17 cellular contexts compared by ENCODE assay signal in genomic region chr6:166194885-166195860, GRCh38. TPM values are rescaled to one million over a fixed set of nuclear protein-coding genes. Genes with fewer than 3 reads are reported as not detected.
A peak's percentile ranks its signal among the peaks of the same experiment; 100 is the strongest.
DNase-seq lines count a peak whose midpoint lies in the region; ATAC-seq, FAIRE-seq and TF ChIP-seq lines count a peak whose summit lies in the region.
"Had no signal": no experiment of that assay in that cellular context is flagged by ENCODE, and none has a peak within 500 bp of the region (broad histone marks: within the 10 kb centered on the region; RNA-seq: fewer than 3 reads in every experiment).

No MANE protein-coding gene starts in this region.

- ATAC-seq in pancreas (peak; percentile 50 to 85 (median 76)), HG03108 (IDR thresholded peaks at IDR 0.05; ENCODE audit: unreplicated experiment) (no peak)

- H3K4me1 ChIP-seq in hepatocyte (ENCODE audit: insufficient read depth) = peaks cover 4% of the 10 kb centered on the region
- H3K4me1 ChIP-seq in pancreas = peaks cover 0 to 3% (median 0%) of the 10 kb centered on the region in 3 donors
- peaks cover 0 to 15% (median 10%) of the 10 kb centered on the region in 4 donors for H3K4me1 ChIP-seq in stomach

- FAIRE-seq in pancreas (lab: Jason Lieb, UNC) = no peak
- FAIRE-seq: GM19239, TTC549 had no signal

- H3K36me3 ChIP-seq in hepatocyte (replicated peaks; ENCODE audit: insufficient read depth, low read depth) = no peaks in the 10 kb centered on the region
- H3K36me3 ChIP-seq in pancreas = no peaks in the 10 kb centered on the region
- H3K36me3 ChIP-seq in stomach = no peaks in the 10 kb centered on the region

- H3K4me3 ChIP-seq in GM12865 (ENCODE audit: low read depth, low read length) (no peak overlapping the region), hepatocyte (no peak overlapping the region), pancreas (no peak overlapping the region), stomach (no peak overlapping the region)

- TF ChIP-seq EP300 in stomach (IDR thresholded peaks at IDR 0.05) = no peak

- H3K9me2 ChIP-seq in hepatocyte (replicated peaks; ENCODE audit: insufficient read depth) = no peaks in the 10 kb centered on the region

- no peaks in the 10 kb centered on the region for H3K79me2 ChIP-seq in hepatocyte

- DNase-seq in GM12865 (ENCODE audit: low read depth) = peak; percentile 59
- peak; percentile 57 for DNase-seq in NCI-H226
- DNase-seq in hepatocyte (ENCODE audit: low spot score) = peak; percentile 66
- peak in 1 of 6 donors; percentile 5 for DNase-seq in pancreas
- no peak for DNase-seq in stomach
- no peak for DNase-seq in NCI-H82 treated with DMSO at 0.1 percent for 48 hours (lab: John Stamatoyannopoulos, UW; ENCODE audit: unreplicated experiment)
- no peak for DNase-seq in activated T-cell treated with anti-CD3 and anti-CD28 coated beads for 4 hours
- DNase-seq: midbrain; NCI-H2029; SHP77 treated with DMSO at 0.1 percent for 48 hours; stimulated activated CD4-positive, alpha-beta T cell treated with anti-CD3 and anti-CD28 coated beads, Interleukin-1b, Interleukin-23, amount 100 ng/mL, for 48 hours had no signal

- H3K9me3 ChIP-seq in hepatocyte (ENCODE audit: low read depth) (no peaks in the 10 kb centered on the region), pancreas (no peaks in the 10 kb centered on the region), stomach (no peaks in the 10 kb centered on the region)

- H3K27ac ChIP-seq in hepatocyte (peak overlapping the region; percentile 77), pancreas (no peak overlapping the region), stomach (peak overlapping the region in 1 of 5 donors; percentile 42)

- peak overlapping the region; percentile 17 for H2AFZ ChIP-seq in hepatocyte

- 32% methylated on average over 13 of the region's 13 CpGs for WGBS in hepatocyte (ENCODE audit: low lambda C conversion rate, missing lambda C conversion rate)
- WGBS in pancreas, 2 donors = 35 to 36% methylated on average over 13 of the region's 13 CpGs
- 28 to 36% (median 31%) methylated on average over 11 to 13 of the region's 13 CpGs for WGBS in stomach, 5 donors

- H3K4me2 ChIP-seq in hepatocyte = peak overlapping the region; percentile 68

- no peak for TF ChIP-seq POLR2A in stomach (IDR thresholded peaks at IDR 0.05)

- intact Hi-C loops in pancreas (cut with DNase I) (no loop called here), stomach (cut with DNase I; ENCODE audit: low total_unique reads) (no loop called here)

- H3K27me3 ChIP-seq in hepatocyte (no peaks in the 10 kb centered on the region), pancreas (no peaks in the 10 kb centered on the region), stomach (no peaks in the 10 kb centered on the region)

- TF ChIP-seq CTCF in GM12865 (IDR thresholded peaks at IDR 0.05; ENCODE audit: insufficient read depth, low read depth, low read length, missing control alignments) (no peak), hepatocyte (IDR thresholded peaks at IDR 0.05; ENCODE audit: poor library complexity) (no peak), pancreas (IDR thresholded peaks at IDR 0.05) (no peak), stomach (IDR thresholded peaks at IDR 0.05) (no peak)

- H4K20me1 ChIP-seq in hepatocyte (ENCODE audit: insufficient read depth, poor library complexity, severe bottlenecking) = no peaks in the 10 kb centered on the region

RNA-seq across cellular contexts. Expression of gene TBXT, which starts 27.5 kb away (rescaled TPM):
- total RNA-seq in hepatocyte (not detected in 2 replicates), pancreas (not detected), stomach (not detected)
- polyA plus RNA-seq in hepatocyte (0.13 TPM in 1 of 2 replicates, not detected in the other), pancreas (not detected), stomach (not detected)
- total RNA-seq: dermis microvascular lymphatic vessel endothelial cell, urinary bladder had no signal
- polyA plus RNA-seq: BJ, urinary bladder had no signal

Comparison
In these comparisons a context has a peak if more than half of its experiments do, and no peak if none do; other contexts are left out.
1. DNase-seq: peak in GM12865 (single experiment), NCI-H226 (single experiment) and hepatocyte (single experiment); none in stomach (single experiment), NCI-H82 treated with DMSO at 0.1 percent for 48 hours (single experiment) and activated T-cell treated with anti-CD3 and anti-CD28 coated beads for 4 hours (single experiment).